In genomic region chr3:4493008-4493930, GRCh38 we compare ENCODE assay signal across 1 cellular context.
TF ChIP-seq lines count a peak whose summit lies in the region.

Gene ITPR1, plus strand, starts transcription at chr3:4493348. Its CDS starts 23,144 bp downstream, at chr3:4516492.

TF ChIP-seq in K562, 482 proteins besides CTCF, POLR2A, EP300 and RAD21 (continued from another document and continues in another):
- TF ChIP-seq FOXP4 (CRISPR knock-in tag; IDR thresholded peaks at IDR 0.05; ENCODE audit: borderline replicate concordance) (peak; percentile 82; the same call in 1 of the 2 replicates), ATF1 (CRISPR knock-in tag; IDR thresholded peaks at IDR 0.05) (no peak), ATF1 (tag; IDR thresholded peaks at IDR 0.05) (peak; percentile 90), POU5F1 (IDR thresholded peaks at IDR 0.05; ENCODE audit: borderline replicate concordance, low read depth, low read length, partially characterized antibody) (peak; percentile 25), ZNF407 (IDR thresholded peaks at IDR 0.05; ENCODE audit: low read depth) (no peak), RBM22 (IDR thresholded peaks at IDR 0.05; ENCODE audit: low read depth, low read length, poor library complexity, severe bottlenecking) (peak; percentile 97), GTF2B (IDR thresholded peaks at IDR 0.05; ENCODE audit: extremely low read depth, insufficient read length) (peak; percentile 84), IRF9 (tag; IDR thresholded peaks at IDR 0.05) (no peak), THRB (CRISPR knock-in tag; conservative IDR thresholded peaks at IDR 0.05) (peak; percentile 89), CBFA2T3 (IDR thresholded peaks at IDR 0.05) (peak; percentile 16; the same call in 1 of the 2 replicates), ZNF408 (CRISPR knock-in tag; IDR thresholded peaks at IDR 0.05; ENCODE audit: low read depth) (no peak), IRF1 (CRISPR knock-in tag; IDR thresholded peaks at IDR 0.05; ENCODE audit: borderline replicate concordance) (0 out of 2 replicates have a peak, but pooled peaks have one; percentile 19), FOXM1 (IDR thresholded peaks at IDR 0.05; ENCODE audit: low read depth) (0 out of 2 replicates have a peak, but pooled peaks have one; percentile 18), FOXM1 (CRISPR knock-in tag; IDR thresholded peaks at IDR 0.05; ENCODE audit: low read depth) (no peak), TBL1XR1 (IDR thresholded peaks at IDR 0.05; ENCODE audit: low read length in 2 of 2) (peak; percentile 59; a peak in 1 of 4 replicates), TAF15 (IDR thresholded peaks at IDR 0.05; ENCODE audit: low read depth, low read length) (no peak), DEAF1 (CRISPR knock-in tag; IDR thresholded peaks at IDR 0.05) (peak; percentile 18; the same call in 1 of the 2 replicates), BRD9 (IDR thresholded peaks at IDR 0.05; ENCODE audit: low read depth, partially characterized antibody) (no peak), RB1 (IDR thresholded peaks at IDR 0.05; ENCODE audit: low read depth) (peak; percentile 49), CBFB (CRISPR knock-in tag; IDR thresholded peaks at IDR 0.05) (no peak), ZNF639 (CRISPR knock-in tag; conservative IDR thresholded peaks at IDR 0.05 in 1 of 2, IDR thresholded peaks at IDR 0.05 in 1 of 2) (peak in 1 of 2 experiments; percentile 70; a peak in 1 of 4 replicates), E4F1 (CRISPR knock-in tag; IDR thresholded peaks at IDR 0.05; ENCODE audit: borderline replicate concordance) (no peak), HDAC6 (IDR thresholded peaks at IDR 0.05; ENCODE audit: low read depth, low read length) (no peak), SMARCA4 (IDR thresholded peaks at IDR 0.05) (no peak), ZBTB49 (CRISPR knock-in tag; IDR thresholded peaks at IDR 0.05; ENCODE audit: borderline replicate concordance) (0 out of 2 replicates have a peak, but pooled peaks have one; percentile 50), ZBTB7A (IDR thresholded peaks at IDR 0.05; ENCODE audit: borderline replicate concordance, control insufficient read depth, low read depth, low read length) (peak; percentile 95; the same call in 1 of the 2 replicates), MTA3 (IDR thresholded peaks at IDR 0.05; ENCODE audit: borderline replicate concordance) (peak; percentile 100), RBM39 (optimal IDR thresholded peaks at IDR 0.05; ENCODE audit: low read depth, low read length) (no peak), PRMT5 (CRISPR knock-in tag; IDR thresholded peaks at IDR 0.05) (no peak), ZNF561 (CRISPR knock-in tag; conservative IDR thresholded peaks at IDR 0.05) (0 out of 2 replicates have a peak, but pooled peaks have one; percentile 9)
